ENCODE assay signal across 16 cellular contexts in genomic region chr6:143195349-143195845, GRCh38.
DNase-seq lines count a peak whose midpoint lies in the region; ATAC-seq and TF ChIP-seq lines count a peak whose summit lies in the region.
"Had no signal": no experiment of that assay in that cellular context is flagged by ENCODE, and none has a peak within 500 bp of the region (broad histone marks: within the 10 kb centered on the region; RNA-seq: fewer than 3 reads in every experiment).

No MANE protein-coding gene starts in this region.

- TF ChIP-seq CTCF in Caco-2 (IDR thresholded peaks at IDR 0.05; ENCODE audit: insufficient read depth in 1 of 2, low read depth in 1 of 2, low read length in 1 of 2, severe bottlenecking in 1 of 2, unreplicated experiment in 1 of 2), result no peak

- H3K36me3 Mint-ChIP-seq in Caco-2 (ENCODE audit: insufficient read depth, unreplicated experiment), result no peaks in the 10 kb centered on the region
- H3K36me3 Mint-ChIP-seq: CD14-positive monocyte had no signal

- CTCF ChIA-PET in Caco-2 (lab: Charles Lee), result no interaction called here

- POLR2A ChIA-PET in Caco-2 (lab: Charles Lee), result no interaction called here

- no peaks in the 10 kb centered on the region for H3K27me3 ChIP-seq in Caco-2 (replicated peaks; ENCODE audit: control insufficient read depth, insufficient read depth, low read length)

- no peak overlapping the region for H3K4me3 Mint-ChIP-seq in Caco-2 (ENCODE audit: unreplicated experiment)
- H3K4me3 Mint-ChIP-seq: CD14-positive monocyte had no signal

- H3K27me3 Mint-ChIP-seq in Caco-2 (ENCODE audit: insufficient read depth, unreplicated experiment), result no peaks in the 10 kb centered on the region

- no peaks in the 10 kb centered on the region for H3K9me3 ChIP-seq in Caco-2

- no peaks in the 10 kb centered on the region for H3K4me1 ChIP-seq in Caco-2

- ATAC-seq in esophagus mucosa (peak; percentile 17), HG03354 (IDR thresholded peaks at IDR 0.05; ENCODE audit: poor library complexity, severe bottlenecking, unreplicated experiment) (no peak), GM21619 (IDR thresholded peaks at IDR 0.05; ENCODE audit: unreplicated experiment) (no peak)

- no TSS peak for BruUV-seq in Caco-2 (replicated peaks; lab: Mats Ljungman, UMichigan)

- intact Hi-C loops in Caco-2 (cut with micrococcal nuclease; ENCODE audit: unreplicated experiment), result no loop called here
- intact Hi-C loops in posterior cingulate gyrus (cut with DNase I), result no loop called here

- no peaks in the 10 kb centered on the region for H3K4me1 Mint-ChIP-seq in Caco-2 (ENCODE audit: low read depth, unreplicated experiment)

- DNase-seq in Caco-2 (no peak), hepatic stellate cell (ENCODE audit: low spot score) (peak; percentile 5), posterior cingulate gyrus (peak in 7 of 10 donors; percentile 23 to 85 (median 56)), NCI-H82 treated with DMSO at 0.1 percent for 48 hours (lab: John Stamatoyannopoulos, UW; ENCODE audit: unreplicated experiment) (no peak), DMS53 (lab: John Stamatoyannopoulos, UW) (no peak)
- DNase-seq: COR-L47, HCEC 1CT, IMR-90, NCI-H1436 treated with DMSO at 0.1 percent for 48 hours, NCI-H2081 treated with DMSO at 0.1 percent for 48 hours, NCI-H2227 treated with DMSO at 0.1 percent for 48 hours, NCI-H524 treated with DMSO at 0.1 percent for 48 hours had no signal

- H3K4me3 ChIP-seq in Caco-2 (ENCODE audit: low read depth, low read length), result no peak overlapping the region

- H3K27ac Mint-ChIP-seq in Caco-2 (ENCODE audit: unreplicated experiment), result peak overlapping the region; percentile 30
- H3K27ac Mint-ChIP-seq: CD14-positive monocyte had no signal

- no peaks in the 10 kb centered on the region for H3K36me3 ChIP-seq in Caco-2 (ENCODE audit: control insufficient read depth, insufficient read depth, low read length)

- no peaks in the 10 kb centered on the region for H3K9me3 Mint-ChIP-seq in Caco-2 (ENCODE audit: unreplicated experiment)

Comparison
In these comparisons a context has a peak if more than half of its experiments do, and no peak if none do; other contexts are left out.
1. DNase-seq: peak in hepatic stellate cell (single experiment) and posterior cingulate gyrus (7 of 10); none in Caco-2 (0 of 2), NCI-H82 treated with DMSO at 0.1 percent for 48 hours (single experiment) and DMS53 (single experiment).